ENCODE assay signal across 11 cellular contexts in genomic region chr10:60384708-60385398, GRCh38. TPM values are rescaled to one million over a fixed set of nuclear protein-coding genes. Genes with fewer than 3 reads are reported as not detected.
DNase-seq lines count a peak whose midpoint lies in the region; ATAC-seq and TF ChIP-seq lines count a peak whose summit lies in the region.
"Had no signal": no experiment of that assay in that cellular context is flagged by ENCODE, and none has a peak within 500 bp of the region (broad histone marks: within the 10 kb centered on the region; RNA-seq: fewer than 3 reads in every experiment).

No MANE protein-coding gene starts in this region.

- H3K4me3 ChIP-seq in HEK293 (ENCODE audit: low read depth, low read length), result no peak overlapping the region
- H3K4me3 ChIP-seq in naive thymus-derived CD4-positive, alpha-beta T cell (ENCODE audit: low read length), result no peak overlapping the region

- DNase-seq in T-helper 17 cell, result no peak
- peak; percentile 81 to 92 for DNase-seq in foreskin keratinocyte
- DNase-seq in stimulated activated naive B cell treated with anti-CD40 and anti-IgM and Interleukin-4, amounts not matched to agents 10 μg/mL and 1 μg/mL and 100 μg/mL, for 72 hours, result no peak
- no peak for DNase-seq in naive thymus-derived CD4-positive, alpha-beta T cell
- no peak for DNase-seq in NCI-H187 treated with DMSO at 0.1 percent for 48 hours (lab: John Stamatoyannopoulos, UW)
- DNase-seq in hippocampal formation (lab: John Stamatoyannopoulos, UW), result no peak
- DNase-seq: activated CD4-positive, alpha-beta T cell treated with anti-CD3 and anti-CD28 coated beads for 48 hours; naive B cell; NCI-H774 had no signal

- H3K4me1 ChIP-seq in HEK293 (ENCODE audit: control insufficient read depth, insufficient read depth, low read length), result no peaks in the 10 kb centered on the region
- peaks cover 29% of the 10 kb centered on the region for H3K4me1 ChIP-seq in foreskin keratinocyte
- H3K4me1 ChIP-seq in naive thymus-derived CD4-positive, alpha-beta T cell (ENCODE audit: control insufficient read depth in 2 of 2, insufficient read depth in 2 of 2, low read length in 2 of 2), result no peaks in the 10 kb centered on the region

- POLR2A ChIA-PET in HEK293 (lab: Yijun Ruan, JAX), result no interaction called here
- POLR2A ChIA-PET in naive thymus-derived CD4-positive, alpha-beta T cell (lab: Charles Lee), result no interaction called here

- peak overlapping the region; percentile 60 for H3K27ac Mint-ChIP-seq in T-helper 17 cell
- H3K27ac Mint-ChIP-seq in stimulated activated naive B cell treated with anti-CD40 and anti-IgM and Interleukin-4, amounts not matched to agents 10 μg/mL and 1 μg/mL and 100 μg/mL, for 72 hours, result peak overlapping the region; percentile 20
- peak overlapping the region in 1 of 9 donors; percentile 71 for H3K27ac Mint-ChIP-seq in naive thymus-derived CD4-positive, alpha-beta T cell
- H3K27ac Mint-ChIP-seq: dendritic cell treated with granulocyte-macrophage colony-stimulating factor and Interleukin-4, amounts not matched to agents 40 ng/mL and 50 ng/mL, for 4 days had no signal

- CTCF ChIA-PET in HEK293 (lab: Yijun Ruan, JAX), result interaction anchor here (0.6 kb wide), 1 partner anchor 520 kb away, joined by 5 read pairs; no protein-coding TSS in a partner anchor
- CTCF ChIA-PET in naive thymus-derived CD4-positive, alpha-beta T cell (lab: Charles Lee), result no interaction called here

- H3K9me3 Mint-ChIP-seq in stimulated activated naive B cell treated with anti-CD40 and anti-IgM and Interleukin-4, amounts not matched to agents 10 μg/mL and 1 μg/mL and 100 μg/mL, for 72 hours, result no peaks in the 10 kb centered on the region
- H3K9me3 Mint-ChIP-seq in naive thymus-derived CD4-positive, alpha-beta T cell, result no peaks in the 10 kb centered on the region
- H3K9me3 Mint-ChIP-seq: dendritic cell treated with granulocyte-macrophage colony-stimulating factor and Interleukin-4, amounts not matched to agents 40 ng/mL and 50 ng/mL, for 4 days; naive B cell had no signal

- H3K36me3 ChIP-seq in HEK293 (ENCODE audit: control insufficient read depth in 2 of 2, insufficient read depth in 1 of 2, low read length in 2 of 2), result no peaks in the 10 kb centered on the region
- H3K36me3 ChIP-seq in naive thymus-derived CD4-positive, alpha-beta T cell (ENCODE audit: control insufficient read depth in 2 of 3, insufficient read depth in 3 of 3, low read length in 3 of 3), result no peaks in the 10 kb centered on the region

- H3K4me1 Mint-ChIP-seq in T-helper 17 cell, result peaks cover 20% of the 10 kb centered on the region
- H3K4me1 Mint-ChIP-seq in stimulated activated naive B cell treated with anti-CD40 and anti-IgM and Interleukin-4, amounts not matched to agents 10 μg/mL and 1 μg/mL and 100 μg/mL, for 72 hours, result peaks cover 19 to 28% of the 10 kb centered on the region in 2 donors
- H3K4me1 Mint-ChIP-seq in naive thymus-derived CD4-positive, alpha-beta T cell, result peaks cover 7 to 52% (median 27%) of the 10 kb centered on the region in 7 donors

- intact Hi-C loops in naive thymus-derived CD4-positive, alpha-beta T cell (cut with micrococcal nuclease), result no loop called here

- no peaks in the 10 kb centered on the region for H3K9me3 ChIP-seq in HEK293 (ENCODE audit: control insufficient read depth, insufficient read depth, low read depth, low read length)
- no peaks in the 10 kb centered on the region for H3K9me3 ChIP-seq in T-helper 17 cell (ENCODE audit: control insufficient read depth, low read length, poor library complexity, severe bottlenecking)
- no peaks in the 10 kb centered on the region for H3K9me3 ChIP-seq in naive thymus-derived CD4-positive, alpha-beta T cell (ENCODE audit: control insufficient read depth in 2 of 3, low read length in 3 of 3)

- TF ChIP-seq CTCF in HEK293 (tag by site-specific recombination; IDR thresholded peaks at IDR 0.05) (no peak), foreskin keratinocyte (conservative IDR thresholded peaks at IDR 0.05) (no peak)

- H3K4me3 Mint-ChIP-seq in T-helper 17 cell, result no peak overlapping the region
- no peak overlapping the region for H3K4me3 Mint-ChIP-seq in stimulated activated naive B cell treated with anti-CD40 and anti-IgM and Interleukin-4, amounts not matched to agents 10 μg/mL and 1 μg/mL and 100 μg/mL, for 72 hours
- no peak overlapping the region for H3K4me3 Mint-ChIP-seq in naive thymus-derived CD4-positive, alpha-beta T cell
- H3K4me3 Mint-ChIP-seq: dendritic cell treated with granulocyte-macrophage colony-stimulating factor and Interleukin-4, amounts not matched to agents 40 ng/mL and 50 ng/mL, for 4 days; naive B cell had no signal

- ATAC-seq in T-helper 17 cell (no peak), foreskin keratinocyte (peak; percentile 77)
- ATAC-seq in stimulated activated naive B cell treated with anti-CD40 and anti-IgM and Interleukin-4, amounts not matched to agents 10 μg/mL and 1 μg/mL and 100 μg/mL, for 72 hours (replicated peaks), result no peak
- ATAC-seq in naive thymus-derived CD4-positive, alpha-beta T cell, result no peak

- H3K27me3 ChIP-seq in foreskin keratinocyte, result no peaks in the 10 kb centered on the region
- no peaks in the 10 kb centered on the region for H3K27me3 ChIP-seq in naive thymus-derived CD4-positive, alpha-beta T cell (ENCODE audit: control insufficient read depth in 2 of 2, insufficient read depth in 2 of 2, low read length in 2 of 2)

- H3K27ac ChIP-seq in HEK293 (ENCODE audit: extremely low read depth, low read depth, low read length) (no peak overlapping the region), foreskin keratinocyte (no peak overlapping the region)
- no peak overlapping the region for H3K27ac ChIP-seq in naive thymus-derived CD4-positive, alpha-beta T cell (ENCODE audit: low read depth, low read length)

- H3K36me3 Mint-ChIP-seq in T-helper 17 cell (ENCODE audit: low read depth), result peaks cover 2% of the 10 kb centered on the region
- no peaks in the 10 kb centered on the region for H3K36me3 Mint-ChIP-seq in stimulated activated naive B cell treated with anti-CD40 and anti-IgM and Interleukin-4, amounts not matched to agents 10 μg/mL and 1 μg/mL and 100 μg/mL, for 72 hours
- peaks cover 0 to 13% (median 6%) of the 10 kb centered on the region in 5 donors for H3K36me3 Mint-ChIP-seq in naive thymus-derived CD4-positive, alpha-beta T cell
- H3K36me3 Mint-ChIP-seq: naive B cell had no signal

- no peaks in the 10 kb centered on the region for H3K27me3 Mint-ChIP-seq in T-helper 17 cell
- H3K27me3 Mint-ChIP-seq in stimulated activated naive B cell treated with anti-CD40 and anti-IgM and Interleukin-4, amounts not matched to agents 10 μg/mL and 1 μg/mL and 100 μg/mL, for 72 hours, result peaks cover 0 to 5% of the 10 kb centered on the region in 2 donors
- H3K27me3 Mint-ChIP-seq in naive thymus-derived CD4-positive, alpha-beta T cell, result no peaks in the 10 kb centered on the region
- H3K27me3 Mint-ChIP-seq: naive B cell had no signal

TF ChIP-seq in HEK293, 187 proteins besides CTCF, POLR2A, EP300 and RAD21:
- TF ChIP-seq HOXA7 (CRISPR knock-in tag; IDR thresholded peaks at IDR 0.05; ENCODE audit: borderline replicate concordance), result no peak
- TF ChIP-seq PRDM10 (tag by site-specific recombination; IDR thresholded peaks at IDR 0.05), result 0 out of 2 replicates have a peak, but pooled peaks have one; percentile 9
- TF ChIP-seq ZNF785 (tag by site-specific recombination; IDR thresholded peaks at IDR 0.05), result no peak

RNA-seq across cellular contexts. Expression of gene ANK3, which starts 4.8 kb away (rescaled TPM):
- total RNA-seq in T-helper 17 cell (10 to 100 TPM; 58.5 to 71.2 TPM), foreskin keratinocyte (10.1 and 11.6 TPM in 2 replicates)
- polyA plus RNA-seq in foreskin keratinocyte, result 1.8 TPM in 2 replicates
- 10 to 100 TPM; 59.7 to 72.9 (median 67.9) TPM for total RNA-seq in naive thymus-derived CD4-positive, alpha-beta T cell
- polyA plus RNA-seq in naive thymus-derived CD4-positive, alpha-beta T cell, result 10 to 100 TPM; 23.9 to 28.7 TPM

Comparison
In these comparisons a context has a peak if more than half of its experiments do, and no peak if none do; other contexts are left out.
1. DNase-seq: peak in foreskin keratinocyte (2 of 2); none in T-helper 17 cell (0 of 3), stimulated activated naive B cell treated with anti-CD40 and anti-IgM and Interleukin-4, amounts not matched to agents 10 μg/mL and 1 μg/mL and 100 μg/mL, for 72 hours (single experiment), naive thymus-derived CD4-positive, alpha-beta T cell (0 of 9), NCI-H187 treated with DMSO at 0.1 percent for 48 hours (single experiment) and hippocampal formation (0 of 2).